ENCODE assay signal across 8 cellular contexts in the genomic region with DNA sequence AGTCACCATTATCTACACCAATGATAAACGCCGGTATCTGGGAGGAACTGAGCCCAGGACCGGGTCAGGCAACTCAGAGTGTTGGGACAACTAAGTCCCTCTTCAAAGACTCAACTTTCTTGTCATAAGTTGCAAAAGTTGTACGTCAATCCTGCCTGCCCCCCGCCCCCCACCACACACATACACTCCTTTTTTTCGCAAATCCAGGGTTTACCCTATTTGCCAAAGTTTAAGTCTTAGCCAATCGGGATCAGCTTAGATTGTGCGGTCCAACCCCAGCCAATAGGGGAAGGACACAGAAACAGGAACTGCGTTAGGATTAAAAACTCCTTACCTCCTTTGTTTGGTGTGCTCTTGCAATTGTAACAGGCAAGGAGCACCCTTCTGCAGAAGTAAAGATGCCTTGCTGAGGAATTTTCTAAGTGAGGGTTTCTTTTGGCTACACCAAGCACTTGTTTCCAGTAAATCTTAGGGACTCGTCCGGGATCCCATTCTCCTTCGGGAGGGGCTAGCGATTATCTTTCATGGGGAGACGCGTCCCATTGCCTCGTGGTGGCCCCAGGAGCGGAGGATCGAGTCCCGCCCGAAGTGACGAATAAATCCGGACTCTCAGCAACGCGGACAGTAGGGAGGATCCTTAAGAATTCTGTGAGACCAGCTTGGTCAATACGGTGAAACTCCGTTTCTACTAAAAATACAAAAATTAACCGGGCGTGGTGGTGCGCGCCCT.
DNase-seq lines count a peak whose midpoint lies in the region; ATAC-seq and TF ChIP-seq lines count a peak whose summit lies in the region.

No MANE protein-coding gene starts in this region.

- intact Hi-C loops in body of pancreas (cut with DNase I) (no loop called here), sciatic nerve (cut with DNase I) (no loop called here)

- H3K9ac ChIP-seq in iPS-18a (ENCODE audit: low read length): peak overlapping the region; percentile 87

- ATAC-seq in GM19455 (IDR thresholded peaks at IDR 0.05; ENCODE audit: unreplicated experiment) (peak; percentile 42), HG03571 (IDR thresholded peaks at IDR 0.05; ENCODE audit: unreplicated experiment) (peak; percentile 15), body of pancreas (peak; percentile 74), sciatic nerve (peak; percentile 89)

- 3 to 10% methylated on average over 30 of the region's 30 CpGs for whole genome bisulfite sequencing in body of pancreas, 2 donors

- H3K4me3 ChIP-seq in SJCRH30: peak overlapping the region; percentile 69
- H3K4me3 ChIP-seq in body of pancreas: peak overlapping the region; percentile 43 to 74
- H3K4me3 ChIP-seq in iPS-18a (ENCODE audit: low read length): peak overlapping the region; percentile 99

- TF ChIP-seq CTCF in body of pancreas (IDR thresholded peaks at IDR 0.05): no peak

- no peaks in the 10 kb centered on the region for H3K4me1 ChIP-seq in SJCRH30
- peaks cover 19% of the 10 kb centered on the region for H3K4me1 ChIP-seq in body of pancreas
- peaks cover 9% of the 10 kb centered on the region for H3K4me1 ChIP-seq in iPS-18a (ENCODE audit: control insufficient read depth, low read depth, low read length)

- H3K36me3 ChIP-seq in SJCRH30: no peaks in the 10 kb centered on the region
- H3K36me3 ChIP-seq in body of pancreas (replicated peaks in 1 of 2; ENCODE audit: insufficient read depth in 1 of 2, low read depth in 2 of 2): no peaks in the 10 kb centered on the region
- no peaks in the 10 kb centered on the region for H3K36me3 ChIP-seq in iPS-18a (ENCODE audit: control insufficient read depth, low read depth, low read length)

- H3K27ac ChIP-seq in SJCRH30: peak overlapping the region; percentile 18; the same call in 1 of the 2 replicates
- H3K27ac ChIP-seq in body of pancreas: peak overlapping the region; percentile 72 to 86 (median 77)
- peak overlapping the region; percentile 79 for H3K27ac ChIP-seq in iPS-18a (ENCODE audit: low read length)

- no peaks in the 10 kb centered on the region for H3K9me3 ChIP-seq in SJCRH30 (replicated peaks)
- no peaks in the 10 kb centered on the region for H3K9me3 ChIP-seq in body of pancreas
- no peaks in the 10 kb centered on the region for H3K9me3 ChIP-seq in iPS-18a (ENCODE audit: control insufficient read depth, low read depth, low read length)

- DNase-seq in DMS53 (lab: John Stamatoyannopoulos, UW) (peak; percentile 72), SJCRH30 (peak; percentile 45 to 55), body of pancreas (peak; percentile 49 to 70 (median 60)), sciatic nerve (ENCODE audit: low spot score) (no peak), KBM-7 (no peak)

- in situ Hi-C loops in KBM-7 (cut with MboI; ENCODE audit: low pct_unique_long_range_greater_than_20kb, low sequenced_read_pairs): no loop called here

- H3K27me3 ChIP-seq in SJCRH30: no peaks in the 10 kb centered on the region
- H3K27me3 ChIP-seq in body of pancreas: no peaks in the 10 kb centered on the region
- H3K27me3 ChIP-seq in iPS-18a (ENCODE audit: control insufficient read depth, insufficient read depth, low read length): no peaks in the 10 kb centered on the region

- peak in 2 of 3 donors; percentile 58 to 62 for TF ChIP-seq POLR2A in body of pancreas (IDR thresholded peaks at IDR 0.05)

Comparison
In these comparisons a context has a peak if more than half of its experiments do, and no peak if none do; other contexts are left out.
1. DNase-seq: peak in DMS53 (single experiment), SJCRH30 (2 of 2) and body of pancreas (4 of 4); none in sciatic nerve (single experiment) and KBM-7 (single experiment).
2. ATAC-seq: peak in every context shown above with its lines; median percentile 89 in sciatic nerve; 74 in body of pancreas; 42 in GM19455; 15 in HG03571.
3. H3K27ac ChIP-seq: peak in every context shown above with its lines; median percentile 79 in iPS-18a; 77 in body of pancreas; 18 in SJCRH30.
4. Peak in every context shown above with its lines, with median percentiles within 50 percentile points of each other: H3K4me3 ChIP-seq.